In genomic region chr2:135797497-135798274, GRCh38 we compare ENCODE assay signal across 8 cellular contexts. TPM values are rescaled to one million over a fixed set of nuclear protein-coding genes. Genes with fewer than 3 reads are reported as not detected.
A peak's percentile ranks its signal among the peaks of the same experiment; 100 is the strongest.
DNase-seq lines count a peak whose midpoint lies in the region; ATAC-seq and TF ChIP-seq lines count a peak whose summit lies in the region.

No MANE protein-coding gene starts in this region.

- H3F3A ChIP-seq in SU-DHL-6 (ENCODE audit: insufficient read depth), result peaks cover 5% of the 10 kb centered on the region; the same call in 1 of the 2 replicates

- no peaks in the 10 kb centered on the region for H3K9me2 ChIP-seq in SU-DHL-6 (replicated peaks; ENCODE audit: insufficient read depth, low read length)

- peak; percentile 43 for DNase-seq in GM06990 (ENCODE audit: extremely low read depth, insufficient read length)
- DNase-seq in HFF-Myc (ENCODE audit: extremely low read depth, low read depth), result peak; percentile 47
- peak; percentile 40 for DNase-seq in NCI-H1048 (lab: John Stamatoyannopoulos, UW)
- peak; percentile 82 for DNase-seq in activated naive CD4-positive, alpha-beta T cell treated with anti-CD3 and anti-CD28 coated beads, Interleukin-2, amount 50 U/mL, for 16 hours
- peak; percentile 87 for DNase-seq in Right ventricle myocardium inferior (ENCODE audit: missing footprints)
- DNase-seq in psoas muscle, result peak; percentile 71 to 82
- DNase-seq in aorta, result peak; percentile 83 to 91

- TF ChIP-seq CTCF in GM06990 (IDR thresholded peaks at IDR 0.05; ENCODE audit: insufficient read depth, low read length, poor library complexity, severe bottlenecking), result peak; percentile 96
- TF ChIP-seq CTCF in HFF-Myc (IDR thresholded peaks at IDR 0.05; ENCODE audit: low read depth, low read length, missing control alignments), result peak; percentile 97
- TF ChIP-seq CTCF in SU-DHL-6 (IDR thresholded peaks at IDR 0.05; ENCODE audit: insufficient read depth, low read length, poor library complexity, severe bottlenecking), result peak; percentile 93
- TF ChIP-seq CTCF in psoas muscle (IDR thresholded peaks at IDR 0.05), result peak; percentile 75

- no peaks in the 10 kb centered on the region for H4K20me1 ChIP-seq in SU-DHL-6 (ENCODE audit: low read depth, low read length)

- H3K36me3 ChIP-seq in GM06990 (ENCODE audit: control insufficient read depth, insufficient read depth, low read length) (no peaks in the 10 kb centered on the region), SU-DHL-6 (ENCODE audit: low read length) (no peaks in the 10 kb centered on the region), psoas muscle (ENCODE audit: insufficient read depth in 1 of 2, low read depth in 1 of 2) (no peaks in the 10 kb centered on the region), aorta (ENCODE audit: control insufficient read depth in 1 of 2, insufficient read depth in 2 of 2, low read length in 1 of 2) (no peaks in the 10 kb centered on the region)

- H3K27ac ChIP-seq in SU-DHL-6 (ENCODE audit: low read depth, low read length) (no peak overlapping the region), psoas muscle (no peak overlapping the region), aorta (ENCODE audit: low read depth in 1 of 2, low read length in 2 of 2) (no peak overlapping the region)

- ATAC-seq in Right ventricle myocardium inferior (peak; percentile 72), psoas muscle (peak; percentile 71 to 90 (median 86)), aorta (ENCODE audit: low FRiP score) (peak; percentile 88)

- intact Hi-C loops in Right ventricle myocardium inferior (cut with DNase I) (no loop called here), psoas muscle (cut with DNase I) (no loop called here), aorta (cut with DNase I) (no loop called here)

- peak overlapping the region; percentile 95 for H2AFZ ChIP-seq in SU-DHL-6 (ENCODE audit: low read depth, low read length, severe bottlenecking)

- H3K4me2 ChIP-seq in SU-DHL-6 (ENCODE audit: low read depth, low read length, poor library complexity, severe bottlenecking), result no peak overlapping the region

- H3K27me3 ChIP-seq in GM06990 (replicated peaks; ENCODE audit: control insufficient read depth, insufficient read depth, low read length) (no peaks in the 10 kb centered on the region), SU-DHL-6 (ENCODE audit: low read length) (no peaks in the 10 kb centered on the region), psoas muscle (ENCODE audit: insufficient read depth in 3 of 3, low read length in 2 of 3) (no peaks in the 10 kb centered on the region), aorta (ENCODE audit: control insufficient read depth in 1 of 2, insufficient read depth in 2 of 2, low read length in 1 of 2) (no peaks in the 10 kb centered on the region)

- H3K9me3 ChIP-seq in SU-DHL-6 (ENCODE audit: insufficient read depth, low read length), result peaks cover 23% of the 10 kb centered on the region; the same call in 1 of the 2 replicates
- peaks cover 4% of the 10 kb centered on the region for H3K9me3 ChIP-seq in psoas muscle
- no peaks in the 10 kb centered on the region for H3K9me3 ChIP-seq in aorta (ENCODE audit: control insufficient read depth, low read length)

- peaks cover 9% of the 10 kb centered on the region for H3K79me2 ChIP-seq in SU-DHL-6 (ENCODE audit: insufficient read depth, low read length)

- H3K9ac ChIP-seq in SU-DHL-6 (ENCODE audit: low read length), result no peak overlapping the region

- H3K4me1 ChIP-seq in psoas muscle (no peaks in the 10 kb centered on the region), aorta (ENCODE audit: control insufficient read depth in 1 of 2, insufficient read depth in 2 of 2, low read length in 2 of 2) (no peaks in the 10 kb centered on the region)

- no peak overlapping the region for H3K4me3 ChIP-seq in GM06990 (replicated peaks; ENCODE audit: low read depth, low read length)
- no peak overlapping the region for H3K4me3 ChIP-seq in HFF-Myc (replicated peaks; ENCODE audit: low read depth, low read length)
- no peak overlapping the region for H3K4me3 ChIP-seq in SU-DHL-6 (ENCODE audit: insufficient read depth, low read length, poor library complexity, severe bottlenecking)
- no peak overlapping the region for H3K4me3 ChIP-seq in psoas muscle
- H3K4me3 ChIP-seq in aorta (ENCODE audit: low read length in 2 of 2), result no peak overlapping the region

- 45 to 50% (median 50%) methylated on average over 22 of the region's 22 CpGs for WGBS in psoas muscle, 3 donors
- WGBS in aorta, 2 donors, result 49 to 55% methylated on average over 22 of the region's 22 CpGs

RNA-seq across cellular contexts. Expression of gene LCT, which starts 39.3 kb away (rescaled TPM):
- total RNA-seq in Right ventricle myocardium inferior, result not detected
- under 1 TPM in 2 of 4 donors, not detected in 2; 0.02 to 0.04 TPM for total RNA-seq in psoas muscle
- under 1 TPM in 2 of 3 donors, not detected in 1; 0.01 to 0.61 TPM for polyA plus RNA-seq in psoas muscle
- total RNA-seq in aorta, result not detected
- polyA plus RNA-seq in aorta, result 10 to 100 TPM in 1 of 2 donors, under 1 TPM in 1; 0.03 to 24.8 TPM

RNA-seq across cellular contexts. Expression of gene UBXN4, which starts 56.0 kb away (rescaled TPM):
- total RNA-seq in Right ventricle myocardium inferior, result 54.9 TPM
- total RNA-seq in psoas muscle, result 100 to 1,000 TPM in 1 of 4 donors, 10 to 100 TPM in 3; 73.3 to 101 (median 96.0) TPM
- 100 to 1,000 TPM in 1 of 3 donors, 10 to 100 TPM in 2; 37.3 to 117 (median 53.1) TPM for polyA plus RNA-seq in psoas muscle
- total RNA-seq in aorta, result 10 to 100 TPM; 85.8 to 96.8 TPM
- 10 to 100 TPM; 32.2 to 47.3 TPM for polyA plus RNA-seq in aorta
